ENCODE assay signal across 1 cellular context in the genomic region with DNA sequence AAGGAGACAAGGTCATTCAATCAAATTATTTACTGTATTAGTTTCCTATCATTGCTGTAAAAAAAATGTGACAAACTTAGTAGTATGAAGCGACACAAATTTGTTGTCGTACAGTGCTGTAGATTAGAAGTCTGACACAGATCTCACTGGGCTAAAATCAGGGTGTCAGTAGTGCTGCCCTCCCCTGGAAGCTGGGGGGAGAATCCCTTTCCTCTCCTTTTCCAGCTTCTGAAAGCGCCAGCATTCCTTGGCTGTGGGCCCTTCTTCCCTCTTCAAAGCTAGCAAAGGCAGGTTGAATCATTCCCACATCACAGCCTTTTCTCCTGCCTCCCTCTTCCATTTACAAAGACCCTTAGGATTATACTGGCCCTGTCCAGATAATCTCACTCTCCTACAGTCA.
TF ChIP-seq lines count a peak whose summit lies in the region.

No MANE protein-coding gene starts in this region.

TF ChIP-seq in HepG2, 621 proteins besides CTCF, POLR2A, EP300 and RAD21 (continued from another document):
- TF ChIP-seq HNRNPLL (IDR thresholded peaks at IDR 0.05; ENCODE audit: low read depth, low read length, poor library complexity, severe bottlenecking) (no peak), AKNA (CRISPR knock-in tag; IDR thresholded peaks at IDR 0.05; ENCODE audit: borderline replicate concordance) (no peak), FUBP1 (CRISPR knock-in tag; IDR thresholded peaks at IDR 0.05; ENCODE audit: borderline replicate concordance) (no peak), ZNF264 (CRISPR knock-in tag; IDR thresholded peaks at IDR 0.05) (no peak), USF2 (IDR thresholded peaks at IDR 0.05; ENCODE audit: low read depth, low read length) (no peak), USF2 (CRISPR knock-in tag; IDR thresholded peaks at IDR 0.05; ENCODE audit: borderline replicate concordance) (no peak), ARID3A (IDR thresholded peaks at IDR 0.05; ENCODE audit: low read depth, low read length) (no peak), MYPOP (CRISPR knock-in tag; IDR thresholded peaks at IDR 0.05) (no peak), PHF5A (CRISPR knock-in tag; IDR thresholded peaks at IDR 0.05; ENCODE audit: low read depth, unreplicated experiment) (no peak), ZNF232 (CRISPR knock-in tag; IDR thresholded peaks at IDR 0.05; ENCODE audit: borderline replicate concordance) (no peak), SALL2 (CRISPR knock-in tag; IDR thresholded peaks at IDR 0.05) (no peak), TMF1 (CRISPR knock-in tag; IDR thresholded peaks at IDR 0.05; ENCODE audit: low read depth) (no peak)
- TF ChIP-seq, protein P1, sequence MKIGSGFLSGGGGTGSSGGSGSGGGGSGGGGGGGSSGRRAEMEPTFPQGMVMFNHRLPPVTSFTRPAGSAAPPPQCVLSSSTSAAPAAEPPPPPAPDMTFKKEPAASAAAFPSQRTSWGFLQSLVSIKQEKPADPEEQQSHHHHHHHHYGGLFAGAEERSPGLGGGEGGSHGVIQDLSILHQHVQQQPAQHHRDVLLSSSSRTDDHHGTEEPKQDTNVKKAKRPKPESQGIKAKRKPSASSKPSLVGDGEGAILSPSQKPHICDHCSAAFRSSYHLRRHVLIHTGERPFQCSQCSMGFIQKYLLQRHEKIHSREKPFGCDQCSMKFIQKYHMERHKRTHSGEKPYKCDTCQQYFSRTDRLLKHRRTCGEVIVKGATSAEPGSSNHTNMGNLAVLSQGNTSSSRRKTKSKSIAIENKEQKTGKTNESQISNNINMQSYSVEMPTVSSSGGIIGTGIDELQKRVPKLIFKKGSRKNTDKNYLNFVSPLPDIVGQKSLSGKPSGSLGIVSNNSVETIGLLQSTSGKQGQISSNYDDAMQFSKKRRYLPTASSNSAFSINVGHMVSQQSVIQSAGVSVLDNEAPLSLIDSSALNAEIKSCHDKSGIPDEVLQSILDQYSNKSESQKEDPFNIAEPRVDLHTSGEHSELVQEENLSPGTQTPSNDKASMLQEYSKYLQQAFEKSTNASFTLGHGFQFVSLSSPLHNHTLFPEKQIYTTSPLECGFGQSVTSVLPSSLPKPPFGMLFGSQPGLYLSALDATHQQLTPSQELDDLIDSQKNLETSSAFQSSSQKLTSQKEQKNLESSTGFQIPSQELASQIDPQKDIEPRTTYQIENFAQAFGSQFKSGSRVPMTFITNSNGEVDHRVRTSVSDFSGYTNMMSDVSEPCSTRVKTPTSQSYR (CRISPR knock-in tag; IDR thresholded peaks at IDR 0.05; ENCODE audit: borderline replicate concordance): no peak
